ENCODE assay signal across 1 cellular context in the genomic region with DNA sequence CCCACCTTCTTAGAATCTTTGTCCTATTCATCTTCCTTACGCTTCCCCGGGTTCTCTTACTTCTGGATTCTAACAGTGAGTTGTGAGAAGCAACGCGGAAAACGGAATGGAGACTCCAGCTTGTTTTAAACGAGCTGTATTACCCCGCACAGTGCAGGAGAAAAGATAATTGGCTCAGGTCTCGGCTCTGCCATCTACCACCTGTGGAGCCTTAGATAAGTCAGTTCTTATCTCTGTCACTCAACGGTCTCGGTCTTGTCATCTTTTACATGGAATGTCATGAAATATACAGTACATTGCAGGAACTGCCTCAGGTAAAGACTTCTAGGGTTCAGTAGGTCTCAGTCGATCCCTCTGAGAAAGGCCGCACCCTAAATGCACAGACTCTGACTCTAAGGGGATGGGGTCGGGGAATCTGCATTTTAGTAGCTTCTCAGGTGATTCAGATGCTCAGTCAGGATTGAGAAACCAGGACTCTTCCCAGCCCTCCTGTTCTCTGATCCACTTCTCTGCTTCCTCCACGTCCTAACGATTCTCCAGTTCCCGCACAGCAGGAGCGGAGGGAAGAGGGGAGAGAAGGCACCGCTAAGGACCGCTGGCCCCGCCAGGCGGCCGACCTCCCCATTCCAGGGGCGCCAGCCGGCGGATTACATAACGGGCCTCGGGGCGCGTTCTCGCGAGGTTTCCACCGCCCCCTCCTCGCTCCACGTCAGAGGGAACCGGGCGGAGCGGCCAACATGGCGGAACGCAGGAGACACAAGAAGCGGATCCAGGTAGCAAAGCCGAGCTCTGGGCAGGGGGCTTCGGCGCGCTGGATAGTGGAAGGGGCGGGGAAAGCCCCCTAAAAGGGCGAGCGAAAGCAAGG.
TF ChIP-seq lines count a peak whose summit lies in the region.

A gene with protein sequence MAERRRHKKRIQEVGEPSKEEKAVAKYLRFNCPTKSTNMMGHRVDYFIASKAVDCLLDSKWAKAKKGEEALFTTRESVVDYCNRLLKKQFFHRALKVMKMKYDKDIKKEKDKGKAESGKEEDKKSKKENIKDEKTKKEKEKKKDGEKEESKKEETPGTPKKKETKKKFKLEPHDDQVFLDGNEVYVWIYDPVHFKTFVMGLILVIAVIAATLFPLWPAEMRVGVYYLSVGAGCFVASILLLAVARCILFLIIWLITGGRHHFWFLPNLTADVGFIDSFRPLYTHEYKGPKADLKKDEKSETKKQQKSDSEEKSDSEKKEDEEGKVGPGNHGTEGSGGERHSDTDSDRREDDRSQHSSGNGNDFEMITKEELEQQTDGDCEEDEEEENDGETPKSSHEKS (plus strand): TSS at position 722 of the 865 bp plus-strand sequence. CDS start 16 bp downstream, at position 738.

TF ChIP-seq in WTC11, 78 proteins besides CTCF, POLR2A, EP300 and RAD21 (continued from another document and continues in another):
- TF ChIP-seq, protein P1, sequence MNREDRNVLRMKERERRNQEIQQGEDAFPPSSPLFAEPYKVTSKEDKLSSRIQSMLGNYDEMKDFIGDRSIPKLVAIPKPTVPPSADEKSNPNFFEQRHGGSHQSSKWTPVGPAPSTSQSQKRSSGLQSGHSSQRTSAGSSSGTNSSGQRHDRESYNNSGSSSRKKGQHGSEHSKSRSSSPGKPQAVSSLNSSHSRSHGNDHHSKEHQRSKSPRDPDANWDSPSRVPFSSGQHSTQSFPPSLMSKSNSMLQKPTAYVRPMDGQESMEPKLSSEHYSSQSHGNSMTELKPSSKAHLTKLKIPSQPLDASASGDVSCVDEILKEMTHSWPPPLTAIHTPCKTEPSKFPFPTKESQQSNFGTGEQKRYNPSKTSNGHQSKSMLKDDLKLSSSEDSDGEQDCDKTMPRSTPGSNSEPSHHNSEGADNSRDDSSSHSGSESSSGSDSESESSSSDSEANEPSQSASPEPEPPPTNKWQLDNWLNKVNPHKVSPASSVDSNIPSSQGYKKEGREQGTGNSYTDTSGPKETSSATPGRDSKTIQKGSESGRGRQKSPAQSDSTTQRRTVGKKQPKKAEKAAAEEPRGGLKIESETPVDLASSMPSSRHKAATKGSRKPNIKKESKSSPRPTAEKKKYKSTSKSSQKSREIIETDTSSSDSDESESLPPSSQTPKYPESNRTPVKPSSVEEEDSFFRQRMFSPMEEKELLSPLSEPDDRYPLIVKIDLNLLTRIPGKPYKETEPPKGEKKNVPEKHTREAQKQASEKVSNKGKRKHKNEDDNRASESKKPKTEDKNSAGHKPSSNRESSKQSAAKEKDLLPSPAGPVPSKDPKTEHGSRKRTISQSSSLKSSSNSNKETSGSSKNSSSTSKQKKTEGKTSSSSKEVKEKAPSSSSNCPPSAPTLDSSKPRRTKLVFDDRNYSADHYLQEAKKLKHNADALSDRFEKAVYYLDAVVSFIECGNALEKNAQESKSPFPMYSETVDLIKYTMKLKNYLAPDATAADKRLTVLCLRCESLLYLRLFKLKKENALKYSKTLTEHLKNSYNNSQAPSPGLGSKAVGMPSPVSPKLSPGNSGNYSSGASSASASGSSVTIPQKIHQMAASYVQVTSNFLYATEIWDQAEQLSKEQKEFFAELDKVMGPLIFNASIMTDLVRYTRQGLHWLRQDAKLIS (CRISPR knock-in tag; IDR thresholded peaks at IDR 0.05; ENCODE audit: borderline replicate concordance): no peak
- no peak for TF ChIP-seq ESRRA (CRISPR knock-in tag; IDR thresholded peaks at IDR 0.05; ENCODE audit: borderline replicate concordance)
- no peak for TF ChIP-seq MXD4 (CRISPR knock-in tag; IDR thresholded peaks at IDR 0.05; ENCODE audit: borderline replicate concordance)
- TF ChIP-seq ZNF121 (CRISPR knock-in tag; IDR thresholded peaks at IDR 0.05): no peak
- no peak for TF ChIP-seq EMX1 (CRISPR knock-in tag; IDR thresholded peaks at IDR 0.05)
- TF ChIP-seq, protein P2, sequence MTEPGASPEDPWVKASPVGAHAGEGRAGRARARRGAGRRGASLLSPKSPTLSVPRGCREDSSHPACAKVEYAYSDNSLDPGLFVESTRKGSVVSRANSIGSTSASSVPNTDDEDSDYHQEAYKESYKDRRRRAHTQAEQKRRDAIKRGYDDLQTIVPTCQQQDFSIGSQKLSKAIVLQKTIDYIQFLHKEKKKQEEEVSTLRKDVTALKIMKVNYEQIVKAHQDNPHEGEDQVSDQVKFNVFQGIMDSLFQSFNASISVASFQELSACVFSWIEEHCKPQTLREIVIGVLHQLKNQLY (CRISPR knock-in tag; IDR thresholded peaks at IDR 0.05): no peak
- TF ChIP-seq GRHL2 (CRISPR knock-in tag; IDR thresholded peaks at IDR 0.05; ENCODE audit: insufficient replicate concordance, severe bottlenecking): no peak
- TF ChIP-seq ZNF317 (CRISPR knock-in tag; IDR thresholded peaks at IDR 0.05; ENCODE audit: borderline replicate concordance, low read depth): no peak
- peak; percentile 88; the same call in 1 of the 2 replicates for TF ChIP-seq ZBTB21 (CRISPR knock-in tag; IDR thresholded peaks at IDR 0.05; ENCODE audit: borderline replicate concordance)
- no peak for TF ChIP-seq NR3C1 (CRISPR knock-in tag; conservative IDR thresholded peaks at IDR 0.05; ENCODE audit: low read depth)
- TF ChIP-seq, protein P3, sequence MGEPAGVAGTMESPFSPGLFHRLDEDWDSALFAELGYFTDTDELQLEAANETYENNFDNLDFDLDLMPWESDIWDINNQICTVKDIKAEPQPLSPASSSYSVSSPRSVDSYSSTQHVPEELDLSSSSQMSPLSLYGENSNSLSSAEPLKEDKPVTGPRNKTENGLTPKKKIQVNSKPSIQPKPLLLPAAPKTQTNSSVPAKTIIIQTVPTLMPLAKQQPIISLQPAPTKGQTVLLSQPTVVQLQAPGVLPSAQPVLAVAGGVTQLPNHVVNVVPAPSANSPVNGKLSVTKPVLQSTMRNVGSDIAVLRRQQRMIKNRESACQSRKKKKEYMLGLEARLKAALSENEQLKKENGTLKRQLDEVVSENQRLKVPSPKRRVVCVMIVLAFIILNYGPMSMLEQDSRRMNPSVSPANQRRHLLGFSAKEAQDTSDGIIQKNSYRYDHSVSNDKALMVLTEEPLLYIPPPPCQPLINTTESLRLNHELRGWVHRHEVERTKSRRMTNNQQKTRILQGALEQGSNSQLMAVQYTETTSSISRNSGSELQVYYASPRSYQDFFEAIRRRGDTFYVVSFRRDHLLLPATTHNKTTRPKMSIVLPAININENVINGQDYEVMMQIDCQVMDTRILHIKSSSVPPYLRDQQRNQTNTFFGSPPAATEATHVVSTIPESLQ (CRISPR knock-in tag; IDR thresholded peaks at IDR 0.05): no peak
- TF ChIP-seq, protein P4, sequence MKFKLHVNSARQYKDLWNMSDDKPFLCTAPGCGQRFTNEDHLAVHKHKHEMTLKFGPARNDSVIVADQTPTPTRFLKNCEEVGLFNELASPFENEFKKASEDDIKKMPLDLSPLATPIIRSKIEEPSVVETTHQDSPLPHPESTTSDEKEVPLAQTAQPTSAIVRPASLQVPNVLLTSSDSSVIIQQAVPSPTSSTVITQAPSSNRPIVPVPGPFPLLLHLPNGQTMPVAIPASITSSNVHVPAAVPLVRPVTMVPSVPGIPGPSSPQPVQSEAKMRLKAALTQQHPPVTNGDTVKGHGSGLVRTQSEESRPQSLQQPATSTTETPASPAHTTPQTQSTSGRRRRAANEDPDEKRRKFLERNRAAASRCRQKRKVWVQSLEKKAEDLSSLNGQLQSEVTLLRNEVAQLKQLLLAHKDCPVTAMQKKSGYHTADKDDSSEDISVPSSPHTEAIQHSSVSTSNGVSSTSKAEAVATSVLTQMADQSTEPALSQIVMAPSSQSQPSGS (CRISPR knock-in tag; IDR thresholded peaks at IDR 0.05; ENCODE audit: borderline replicate concordance, low read depth): no peak
- TF ChIP-seq, protein P5, sequence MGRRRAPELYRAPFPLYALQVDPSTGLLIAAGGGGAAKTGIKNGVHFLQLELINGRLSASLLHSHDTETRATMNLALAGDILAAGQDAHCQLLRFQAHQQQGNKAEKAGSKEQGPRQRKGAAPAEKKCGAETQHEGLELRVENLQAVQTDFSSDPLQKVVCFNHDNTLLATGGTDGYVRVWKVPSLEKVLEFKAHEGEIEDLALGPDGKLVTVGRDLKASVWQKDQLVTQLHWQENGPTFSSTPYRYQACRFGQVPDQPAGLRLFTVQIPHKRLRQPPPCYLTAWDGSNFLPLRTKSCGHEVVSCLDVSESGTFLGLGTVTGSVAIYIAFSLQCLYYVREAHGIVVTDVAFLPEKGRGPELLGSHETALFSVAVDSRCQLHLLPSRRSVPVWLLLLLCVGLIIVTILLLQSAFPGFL (CRISPR knock-in tag; IDR thresholded peaks at IDR 0.05; ENCODE audit: borderline replicate concordance): no peak
- TF ChIP-seq, protein P6, sequence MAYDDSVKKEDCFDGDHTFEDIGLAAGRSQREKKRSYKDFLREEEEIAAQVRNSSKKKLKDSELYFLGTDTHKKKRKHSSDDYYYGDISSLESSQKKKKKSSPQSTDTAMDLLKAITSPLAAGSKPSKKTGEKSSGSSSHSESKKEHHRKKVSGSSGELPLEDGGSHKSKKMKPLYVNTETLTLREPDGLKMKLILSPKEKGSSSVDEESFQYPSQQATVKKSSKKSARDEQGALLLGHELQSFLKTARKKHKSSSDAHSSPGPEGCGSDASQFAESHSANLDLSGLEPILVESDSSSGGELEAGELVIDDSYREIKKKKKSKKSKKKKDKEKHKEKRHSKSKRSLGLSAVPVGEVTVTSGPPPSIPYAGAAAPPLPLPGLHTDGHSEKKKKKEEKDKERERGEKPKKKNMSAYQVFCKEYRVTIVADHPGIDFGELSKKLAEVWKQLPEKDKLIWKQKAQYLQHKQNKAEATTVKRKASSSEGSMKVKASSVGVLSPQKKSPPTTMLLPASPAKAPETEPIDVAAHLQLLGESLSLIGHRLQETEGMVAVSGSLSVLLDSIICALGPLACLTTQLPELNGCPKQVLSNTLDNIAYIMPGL (CRISPR knock-in tag; IDR thresholded peaks at IDR 0.05): peak; percentile 75; the same call in 1 of the 2 replicates
- TF ChIP-seq, protein P7, sequence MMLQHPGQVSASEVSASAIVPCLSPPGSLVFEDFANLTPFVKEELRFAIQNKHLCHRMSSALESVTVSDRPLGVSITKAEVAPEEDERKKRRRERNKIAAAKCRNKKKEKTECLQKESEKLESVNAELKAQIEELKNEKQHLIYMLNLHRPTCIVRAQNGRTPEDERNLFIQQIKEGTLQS (CRISPR knock-in tag; conservative IDR thresholded peaks at IDR 0.05): no peak
- TF ChIP-seq NFE2L1 (CRISPR knock-in tag; IDR thresholded peaks at IDR 0.05): 0 out of 2 replicates have a peak, but pooled peaks have one; percentile 14
- no peak for TF ChIP-seq RORB (CRISPR knock-in tag; IDR thresholded peaks at IDR 0.05)
- 0 out of 2 replicates have a peak, but pooled peaks have one; percentile 78 for TF ChIP-seq ZNF138 (CRISPR knock-in tag; conservative IDR thresholded peaks at IDR 0.05)
- TF ChIP-seq NR2C2 (CRISPR knock-in tag; IDR thresholded peaks at IDR 0.05): no peak
- TF ChIP-seq ZNF396 (CRISPR knock-in tag; IDR thresholded peaks at IDR 0.05; ENCODE audit: borderline replicate concordance): 0 out of 2 replicates have a peak, but pooled peaks have one; percentile 37
- TF ChIP-seq, protein P8, sequence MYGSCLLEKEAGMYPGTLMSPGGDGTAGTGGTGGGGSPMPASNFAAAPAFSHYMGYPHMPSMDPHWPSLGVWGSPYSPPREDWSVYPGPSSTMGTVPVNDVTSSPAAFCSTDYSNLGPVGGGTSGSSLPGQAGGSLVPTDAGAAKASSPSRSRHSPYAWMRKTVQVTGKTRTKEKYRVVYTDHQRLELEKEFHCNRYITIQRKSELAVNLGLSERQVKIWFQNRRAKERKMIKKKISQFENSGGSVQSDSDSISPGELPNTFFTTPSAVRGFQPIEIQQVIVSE (CRISPR knock-in tag; IDR thresholded peaks at IDR 0.05; ENCODE audit: borderline replicate concordance): no peak
- peak; percentile 88; the same call in 1 of the 2 replicates for TF ChIP-seq CREM (CRISPR knock-in tag; IDR thresholded peaks at IDR 0.05)
- no peak for TF ChIP-seq SOX15 (CRISPR knock-in tag; IDR thresholded peaks at IDR 0.05)
- no peak for TF ChIP-seq HMGA2 (CRISPR knock-in tag; IDR thresholded peaks at IDR 0.05)
- no peak for TF ChIP-seq NR1H2 (CRISPR knock-in tag; IDR thresholded peaks at IDR 0.05)
- TF ChIP-seq ZNF671 (CRISPR knock-in tag; IDR thresholded peaks at IDR 0.05): peak; percentile 39; the same call in 1 of the 2 replicates
- TF ChIP-seq, protein P9, sequence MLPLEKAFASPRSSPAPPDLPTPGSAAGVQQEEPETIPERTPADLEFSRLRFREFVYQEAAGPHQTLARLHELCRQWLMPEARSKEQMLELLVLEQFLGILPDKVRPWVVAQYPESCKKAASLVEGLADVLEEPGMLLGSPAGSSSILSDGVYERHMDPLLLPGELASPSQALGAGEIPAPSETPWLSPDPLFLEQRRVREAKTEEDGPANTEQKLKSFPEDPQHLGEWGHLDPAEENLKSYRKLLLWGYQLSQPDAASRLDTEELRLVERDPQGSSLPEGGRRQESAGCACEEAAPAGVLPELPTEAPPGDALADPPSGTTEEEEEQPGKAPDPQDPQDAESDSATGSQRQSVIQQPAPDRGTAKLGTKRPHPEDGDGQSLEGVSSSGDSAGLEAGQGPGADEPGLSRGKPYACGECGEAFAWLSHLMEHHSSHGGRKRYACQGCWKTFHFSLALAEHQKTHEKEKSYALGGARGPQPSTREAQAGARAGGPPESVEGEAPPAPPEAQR (CRISPR knock-in tag; IDR thresholded peaks at IDR 0.05): no peak
- 0 out of 2 replicates have a peak, but pooled peaks have one; percentile 50 for TF ChIP-seq KAT7 (CRISPR knock-in tag; IDR thresholded peaks at IDR 0.05; ENCODE audit: borderline replicate concordance)
- TF ChIP-seq NFYB (CRISPR knock-in tag; conservative IDR thresholded peaks at IDR 0.05; ENCODE audit: low read depth): no peak
- TF ChIP-seq, protein P10, sequence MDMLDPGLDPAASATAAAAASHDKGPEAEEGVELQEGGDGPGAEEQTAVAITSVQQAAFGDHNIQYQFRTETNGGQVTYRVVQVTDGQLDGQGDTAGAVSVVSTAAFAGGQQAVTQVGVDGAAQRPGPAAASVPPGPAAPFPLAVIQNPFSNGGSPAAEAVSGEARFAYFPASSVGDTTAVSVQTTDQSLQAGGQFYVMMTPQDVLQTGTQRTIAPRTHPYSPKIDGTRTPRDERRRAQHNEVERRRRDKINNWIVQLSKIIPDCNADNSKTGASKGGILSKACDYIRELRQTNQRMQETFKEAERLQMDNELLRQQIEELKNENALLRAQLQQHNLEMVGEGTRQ (CRISPR knock-in tag; IDR thresholded peaks at IDR 0.05): no peak; the same call in 1 of the 2 replicates
- no peak for TF ChIP-seq SMAD3 (CRISPR knock-in tag; IDR thresholded peaks at IDR 0.05; ENCODE audit: borderline replicate concordance)
- TF ChIP-seq CREB1 (CRISPR knock-in tag; IDR thresholded peaks at IDR 0.05): no peak
- peak; percentile 52; the same call in 1 of the 2 replicates for TF ChIP-seq ETV6 (CRISPR knock-in tag; IDR thresholded peaks at IDR 0.05)
- TF ChIP-seq, protein P11, sequence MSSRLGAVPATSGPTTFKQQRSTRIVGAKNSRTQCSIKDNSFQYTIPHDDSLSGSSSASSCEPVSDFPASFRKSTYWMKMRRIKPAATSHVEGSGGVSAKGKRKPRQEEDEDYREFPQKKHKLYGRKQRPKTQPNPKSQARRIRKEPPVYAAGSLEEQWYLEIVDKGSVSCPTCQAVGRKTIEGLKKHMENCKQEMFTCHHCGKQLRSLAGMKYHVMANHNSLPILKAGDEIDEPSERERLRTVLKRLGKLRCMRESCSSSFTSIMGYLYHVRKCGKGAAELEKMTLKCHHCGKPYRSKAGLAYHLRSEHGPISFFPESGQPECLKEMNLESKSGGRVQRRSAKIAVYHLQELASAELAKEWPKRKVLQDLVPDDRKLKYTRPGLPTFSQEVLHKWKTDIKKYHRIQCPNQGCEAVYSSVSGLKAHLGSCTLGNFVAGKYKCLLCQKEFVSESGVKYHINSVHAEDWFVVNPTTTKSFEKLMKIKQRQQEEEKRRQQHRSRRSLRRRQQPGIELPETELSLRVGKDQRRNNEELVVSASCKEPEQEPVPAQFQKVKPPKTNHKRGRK (CRISPR knock-in tag; IDR thresholded peaks at IDR 0.05; ENCODE audit: borderline replicate concordance): 0 out of 2 replicates have a peak, but pooled peaks have one; percentile 50
- TF ChIP-seq SP1 (CRISPR knock-in tag; conservative IDR thresholded peaks at IDR 0.05): peak; percentile 76
- no peak; the same call in 1 of the 2 replicates for TF ChIP-seq ZNF232 (CRISPR knock-in tag; IDR thresholded peaks at IDR 0.05)
